ENCODE assay signal across 8 cellular contexts in the genomic region with DNA sequence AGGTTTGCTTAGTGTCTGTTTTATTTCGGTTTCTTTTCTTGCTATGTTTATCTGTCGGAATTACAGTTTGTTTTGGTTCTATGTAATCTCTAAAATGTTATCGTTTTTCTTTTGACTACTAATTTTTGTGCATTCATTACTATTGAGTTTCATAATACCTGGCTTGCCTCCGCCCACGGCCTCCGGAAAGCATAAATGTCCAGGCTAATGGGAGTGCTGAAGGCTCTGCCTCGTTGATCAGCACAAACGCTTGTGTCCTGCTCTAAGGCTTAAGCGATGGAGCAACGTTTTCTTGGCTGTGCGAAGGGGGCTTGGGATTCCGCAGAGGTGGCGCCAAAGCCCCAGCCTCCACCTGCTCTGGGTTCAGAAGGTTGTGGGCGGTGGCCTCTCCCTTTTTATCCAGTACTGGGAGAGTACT. TPM values are rescaled to one million over a fixed set of nuclear protein-coding genes. Genes with fewer than 3 reads are reported as not detected.
DNase-seq lines count a peak whose midpoint lies in the region; ATAC-seq and TF ChIP-seq lines count a peak whose summit lies in the region.

No MANE protein-coding gene starts in this region.

- DNase-seq in ACHN: peak; percentile 56
- DNase-seq in PC-9: peak in 1 of 2 experiments; percentile 38
- DNase-seq in inferior parietal cortex (ENCODE audit: extremely low spot score): no peak
- no peak for DNase-seq in ureter (ENCODE audit: low spot score)

- H2AFZ ChIP-seq in PC-9 (peak overlapping the region; percentile 79), neural cell (ENCODE audit: low read depth, low read length) (no peak overlapping the region)

- CTCF ChIA-PET in PC-9 (lab: Charles Lee): interaction anchor here (0.5 to 2.0 kb wide), 6 partner anchors 11 to 111 kb away, joined by 3 to 13 read pairs (median 6); no protein-coding TSS in a partner anchor

- no peaks in the 10 kb centered on the region for H3K27me3 ChIP-seq in PC-9 (ENCODE audit: insufficient read depth, low read depth)
- peaks cover 98% of the 10 kb centered on the region for H3K27me3 ChIP-seq in ectodermal cell (ENCODE audit: control insufficient read depth, insufficient read depth, low read length, poor library complexity, severe bottlenecking)
- H3K27me3 ChIP-seq in neural cell (ENCODE audit: insufficient read depth, low read depth, low read length): peaks cover 95% of the 10 kb centered on the region

- WGBS in ectodermal cell, 2 experiments: 4% methylated on average over 12 to 14 of the region's 14 CpGs

- TF ChIP-seq RAD21 in neural cell (conservative IDR thresholded peaks at IDR 0.05): no peak

- intact Hi-C loops in PC-9 (cut with micrococcal nuclease; ENCODE audit: unreplicated experiment): loop anchor here (1.0 to 5.0 kb wide), 4 partner anchors 12 to 108 kb away; a partner anchor contains a TSS

- H3K27ac ChIP-seq in PC-9 (no peak overlapping the region), ectodermal cell (ENCODE audit: insufficient read depth, low read depth, low read length, poor library complexity, severe bottlenecking) (no peak overlapping the region), neural cell (ENCODE audit: low read length) (no peak overlapping the region)

- no TSS peak for BruUV-seq in PC-9 (replicated peaks; lab: Mats Ljungman, UMichigan)

- H3K36me3 ChIP-seq in PC-9 (ENCODE audit: low read depth): no peaks in the 10 kb centered on the region
- no peaks in the 10 kb centered on the region for H3K36me3 ChIP-seq in ectodermal cell (ENCODE audit: control insufficient read depth, insufficient read depth, low read length)
- H3K36me3 ChIP-seq in neural cell (ENCODE audit: insufficient read depth, low read length): no peaks in the 10 kb centered on the region

- no peaks in the 10 kb centered on the region for H3K9me2 ChIP-seq in PC-9 (ENCODE audit: insufficient read depth)
- no peaks in the 10 kb centered on the region for H3K9me2 ChIP-seq in neural cell (ENCODE audit: insufficient read depth, low read length)

- H3K9ac ChIP-seq in neural cell (ENCODE audit: low read length): no peak overlapping the region

- H3F3A ChIP-seq in PC-9 (ENCODE audit: insufficient read depth, low read depth) (no peaks in the 10 kb centered on the region), neural cell (ENCODE audit: insufficient read depth, low read length, poor library complexity, severe bottlenecking) (no peaks in the 10 kb centered on the region)

- H3K9me3 ChIP-seq in PC-9 (ENCODE audit: insufficient read depth, low read depth): no peaks in the 10 kb centered on the region
- H3K9me3 ChIP-seq in ectodermal cell (ENCODE audit: control insufficient read depth, low read length): no peaks in the 10 kb centered on the region
- no peaks in the 10 kb centered on the region for H3K9me3 ChIP-seq in neural cell (ENCODE audit: low read length)

- H3K4me3 ChIP-seq in PC-9 (peak overlapping the region; percentile 50), ectodermal cell (ENCODE audit: insufficient read depth, low read depth, low read length) (peak overlapping the region; percentile 10), neural cell (ENCODE audit: low read length) (no peak overlapping the region)

- TF ChIP-seq EP300 in neural cell (conservative IDR thresholded peaks at IDR 0.05; ENCODE audit: poor library complexity, severe bottlenecking): no peak

- TF ChIP-seq CTCF in PC-9 (conservative IDR thresholded peaks at IDR 0.05): peak; percentile 26
- no peak for TF ChIP-seq CTCF in neural cell (IDR thresholded peaks at IDR 0.05; ENCODE audit: poor library complexity, severe bottlenecking)

- H3K4me2 ChIP-seq in PC-9 (peak overlapping the region; percentile 73), neural cell (ENCODE audit: low read length) (no peak overlapping the region)

- POLR2A ChIA-PET in PC-9 (lab: Charles Lee; ENCODE audit: unreplicated experiment): interaction anchor here (0.6 to 1.0 kb wide), 4 partner anchors 10 to 71 kb away, joined by 3 to 15 read pairs (median 5); no protein-coding TSS in a partner anchor

- no peaks in the 10 kb centered on the region for H3K4me1 ChIP-seq in PC-9 (replicated peaks; ENCODE audit: insufficient read depth)
- peaks cover 7% of the 10 kb centered on the region for H3K4me1 ChIP-seq in ectodermal cell (ENCODE audit: control insufficient read depth, insufficient read depth, low read length)

- ATAC-seq in GM18520 (IDR thresholded peaks at IDR 0.05; ENCODE audit: unreplicated experiment) (peak; percentile 9), HG03064 (IDR thresholded peaks at IDR 0.05; ENCODE audit: low read depth, unreplicated experiment) (peak; percentile 10)

- in situ Hi-C loops in ACHN (cut with HindIII; ENCODE audit: low pct_ligation_motif_present, low pct_unique_long_range_greater_than_20kb, low sequenced_read_pairs): no loop called here

- H4K20me1 ChIP-seq in PC-9 (ENCODE audit: insufficient read depth) (no peaks in the 10 kb centered on the region), neural cell (ENCODE audit: insufficient read depth) (no peaks in the 10 kb centered on the region)

- no peaks in the 10 kb centered on the region for H3K79me2 ChIP-seq in PC-9 (ENCODE audit: low read depth)
- no peaks in the 10 kb centered on the region for H3K79me2 ChIP-seq in neural cell (replicated peaks; ENCODE audit: insufficient read depth, low read length)

TF ChIP-seq in neural cell, 6 proteins besides CTCF, POLR2A, EP300 and RAD21:
- no peak for TF ChIP-seq SMC3 (conservative IDR thresholded peaks at IDR 0.05; ENCODE audit: poor library complexity)
- no peak for TF ChIP-seq MXI1 (conservative IDR thresholded peaks at IDR 0.05; ENCODE audit: poor library complexity, severe bottlenecking)
- peak; percentile 70 for TF ChIP-seq POLR2AphosphoS5 (IDR thresholded peaks at IDR 0.05)

RNA-seq across cellular contexts. Expression of a gene that starts 19.8 kb away (rescaled TPM):
- total RNA-seq in PC-9 (2021) (3.6 and 6.3 TPM in 2 replicates), ureter (4.4 TPM)
- polyA plus RNA-seq in ectodermal cell (2013, experiment 1 of 4): not detected
- polyA plus RNA-seq in ectodermal cell (2013, experiment 2 of 4): 0.30 TPM
- polyA plus RNA-seq in ectodermal cell (2013, experiment 3 of 4): not detected
- polyA plus RNA-seq in ectodermal cell (2013, experiment 4 of 4): 0.49 TPM
- polyA plus RNA-seq in neural cell: not detected in 2 replicates
- 0.49 and 0.58 TPM in 2 replicates for polyA minus RNA-seq in neural cell
